In genomic region chr9:6715755-6716643, GRCh38 we compare ENCODE assay signal across 1 cellular context.
TF ChIP-seq lines count a peak whose summit lies in the region.

No MANE protein-coding gene starts in this region.

TF ChIP-seq in H1, 55 proteins besides CTCF, POLR2A, EP300 and RAD21:
- no peak for TF ChIP-seq JUN (IDR thresholded peaks at IDR 0.05; ENCODE audit: low read depth, low read length)
- TF ChIP-seq TCF12 (IDR thresholded peaks at IDR 0.05; ENCODE audit: low read depth, low read length), result no peak
- TF ChIP-seq SIN3A (conservative IDR thresholded peaks at IDR 0.05 in 1 of 2, IDR thresholded peaks at IDR 0.05 in 1 of 2; ENCODE audit: low read depth in 1 of 2, low read length in 2 of 2), result no peak
- peak; percentile 22; the same call in 1 of the 2 replicates for TF ChIP-seq CREB1 (IDR thresholded peaks at IDR 0.05)
- TF ChIP-seq, protein P1, sequence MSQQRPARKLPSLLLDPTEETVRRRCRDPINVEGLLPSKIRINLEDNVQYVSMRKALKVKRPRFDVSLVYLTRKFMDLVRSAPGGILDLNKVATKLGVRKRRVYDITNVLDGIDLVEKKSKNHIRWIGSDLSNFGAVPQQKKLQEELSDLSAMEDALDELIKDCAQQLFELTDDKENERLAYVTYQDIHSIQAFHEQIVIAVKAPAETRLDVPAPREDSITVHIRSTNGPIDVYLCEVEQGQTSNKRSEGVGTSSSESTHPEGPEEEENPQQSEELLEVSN (IDR thresholded peaks at IDR 0.05), result no peak
- no peak for TF ChIP-seq KDM1A (IDR thresholded peaks at IDR 0.05; ENCODE audit: borderline replicate concordance, low read length)
